In genomic region chr14:73461478-73462077, GRCh38 we compare ENCODE assay signal across 9 cellular contexts. TPM values are rescaled to one million over a fixed set of nuclear protein-coding genes. Genes with fewer than 3 reads are reported as not detected.
A peak's percentile ranks its signal among the peaks of the same experiment; 100 is the strongest.
DNase-seq lines count a peak whose midpoint lies in the region; ATAC-seq, FAIRE-seq and TF ChIP-seq lines count a peak whose summit lies in the region.
"Had no signal": no experiment of that assay in that cellular context is flagged by ENCODE, and none has a peak within 500 bp of the region (broad histone marks: within the 10 kb centered on the region; RNA-seq: fewer than 3 reads in every experiment).

No MANE protein-coding gene starts in this region.

- TF ChIP-seq CTCF in heart right ventricle (IDR thresholded peaks at IDR 0.05) (no peak), mammary epithelial cell (conservative IDR thresholded peaks at IDR 0.05 in 1 of 2, IDR thresholded peaks at IDR 0.05 in 1 of 2; ENCODE audit: extremely low read depth in 1 of 2, insufficient read depth in 1 of 2, low read depth in 1 of 2, low read length in 2 of 2) (no peak), type B pancreatic cell (conservative IDR thresholded peaks at IDR 0.05) (no peak)

- FAIRE-seq in GM12891 (lab: Jason Lieb, UNC): no peak

- no peaks in the 10 kb centered on the region for H3K27me3 Mint-ChIP-seq in type B pancreatic cell
- H3K27me3 Mint-ChIP-seq: naive B cell had no signal

- in situ Hi-C loops in mammary epithelial cell (cut with MboI; ENCODE audit: low sequenced_read_pairs in 2 of 2): no loop called here
- in situ Hi-C loops in HAP-1 (cut with MboI; ENCODE audit: low sequenced_read_pairs): loop anchor here (25.0 kb wide), 1 partner anchor 949 kb away; no protein-coding TSS in a partner anchor

- H3K4me3 Mint-ChIP-seq in type B pancreatic cell: peak overlapping the region; percentile 79

- H4K20me1 ChIP-seq in mammary epithelial cell (ENCODE audit: insufficient read depth, low read length): no peaks in the 10 kb centered on the region

- H3K4me3 ChIP-seq in heart right ventricle (peak overlapping the region in 5 of 10 donors; percentile 20 to 36 (median 23)), mammary epithelial cell (replicated peaks in 1 of 3; ENCODE audit: insufficient read depth in 1 of 3, low read depth in 2 of 3, low read length in 3 of 3) (no peak overlapping the region), mesenchymal stem cell (ENCODE audit: insufficient read depth in 1 of 2, low read depth in 1 of 2, low read length in 2 of 2) (peak overlapping the region in 1 of 2 experiments; percentile 50), HAP-1 (no peak overlapping the region)

- ATAC-seq in heart right ventricle: no peak
- ATAC-seq in Right ventricle myocardium superior (ENCODE audit: poor library complexity): no peak

- H3K4me1 ChIP-seq in heart right ventricle (peaks cover 5 to 87% (median 64%) of the 10 kb centered on the region in 9 donors), mammary epithelial cell (ENCODE audit: insufficient read depth, low read length) (peaks cover 55% of the 10 kb centered on the region), mesenchymal stem cell (ENCODE audit: control insufficient read depth, insufficient read depth, low read depth, low read length) (peaks cover 2% of the 10 kb centered on the region), HAP-1 (peaks cover 38% of the 10 kb centered on the region)

- no peaks in the 10 kb centered on the region for H3K79me1 ChIP-seq in mesenchymal stem cell (replicated peaks; ENCODE audit: low read length, poor library complexity, severe bottlenecking)

- no peak overlapping the region for H2BK12ac ChIP-seq in mesenchymal stem cell (ENCODE audit: low read length in 2 of 2)

- H4K8ac ChIP-seq in mesenchymal stem cell (ENCODE audit: low read length): no peak overlapping the region

- CTCF ChIA-PET in mammary epithelial cell (lab: Charles Lee; ENCODE audit: low non-redundant PET): no interaction called here

- peak overlapping the region; percentile 65 for H3K27ac Mint-ChIP-seq in type B pancreatic cell

- H3K18ac ChIP-seq in mesenchymal stem cell (ENCODE audit: low read depth in 1 of 2, low read length in 2 of 2): peak overlapping the region in 1 of 2 experiments; percentile 21

- H2BK15ac ChIP-seq in mesenchymal stem cell (ENCODE audit: low read depth, poor library complexity, severe bottlenecking): no peak overlapping the region

- no peak overlapping the region for H3K23ac ChIP-seq in mesenchymal stem cell (ENCODE audit: low read length in 2 of 2)

- H3K4ac ChIP-seq in mesenchymal stem cell (ENCODE audit: low read depth in 1 of 2, low read length in 2 of 2): peak overlapping the region in 1 of 2 experiments; percentile 24

- H2BK120ac ChIP-seq in mesenchymal stem cell (ENCODE audit: low read depth, low read length): no peak overlapping the region

- H3K36me3 ChIP-seq in heart right ventricle: no peaks in the 10 kb centered on the region
- no peaks in the 10 kb centered on the region for H3K36me3 ChIP-seq in mammary epithelial cell (ENCODE audit: insufficient read depth, low read length)
- no peaks in the 10 kb centered on the region for H3K36me3 ChIP-seq in mesenchymal stem cell (ENCODE audit: control insufficient read depth in 1 of 2, insufficient read depth in 2 of 2, low read depth in 1 of 2, low read length in 2 of 2)
- H3K36me3 ChIP-seq in HAP-1 (replicated peaks): no peaks in the 10 kb centered on the region

- H3K9me3 Mint-ChIP-seq in type B pancreatic cell: no peaks in the 10 kb centered on the region
- H3K9me3 Mint-ChIP-seq: naive B cell had no signal

- dilution Hi-C loops in mammary epithelial cell (cut with HindIII; ENCODE audit: low sequenced_read_pairs): loop anchor here (25.0 kb wide), 1 partner anchor 174 kb away; no protein-coding TSS in a partner anchor

- no peak overlapping the region for H2BK5ac ChIP-seq in mesenchymal stem cell (ENCODE audit: low read depth, low read length, poor library complexity, severe bottlenecking)

- no peak overlapping the region for H2AK5ac ChIP-seq in mesenchymal stem cell (ENCODE audit: low read length, severe bottlenecking)

- H3K27me3 ChIP-seq in heart right ventricle: no peaks in the 10 kb centered on the region
- no peaks in the 10 kb centered on the region for H3K27me3 ChIP-seq in mammary epithelial cell (ENCODE audit: insufficient read depth, low read length)
- H3K27me3 ChIP-seq in mesenchymal stem cell (ENCODE audit: control insufficient read depth in 1 of 2, insufficient read depth in 1 of 2, low read length in 2 of 2): no peaks in the 10 kb centered on the region
- H3K27me3 ChIP-seq in HAP-1 (ENCODE audit: low read depth): no peaks in the 10 kb centered on the region

- intact Hi-C loops in heart right ventricle (cut with DNase I): loop anchor here in 3 of 10 donors (1.0 to 10.0 kb wide), 4 partner anchors 30 to 324 kb away; partner anchors contain the start of gene PSEN1 (in 1 of the 3)
- intact Hi-C loops in Right ventricle myocardium superior (cut with DNase I): no loop called here
- intact Hi-C loops in mammary epithelial cell (cut with micrococcal nuclease): no loop called here

- no peak for TF ChIP-seq POLR2A in GM12891 (IDR thresholded peaks at IDR 0.05; ENCODE audit: low read depth, low read length)

- H3K9me3 ChIP-seq in heart right ventricle (no peaks in the 10 kb centered on the region), mammary epithelial cell (replicated peaks; ENCODE audit: insufficient read depth, low read length) (no peaks in the 10 kb centered on the region), mesenchymal stem cell (ENCODE audit: control insufficient read depth, low read length) (no peaks in the 10 kb centered on the region), HAP-1 (no peaks in the 10 kb centered on the region)

- BruUV-seq in mammary epithelial cell (replicated peaks; lab: Mats Ljungman, UMichigan): TSS peak; percentile 4

- peak overlapping the region in 9 of 10 donors; percentile 47 to 89 (median 77) for H3K27ac ChIP-seq in heart right ventricle
- no peak overlapping the region for H3K27ac ChIP-seq in mammary epithelial cell (ENCODE audit: insufficient read depth, low read depth, low read length)
- no peak overlapping the region for H3K27ac ChIP-seq in mesenchymal stem cell (ENCODE audit: low read length, poor library complexity, severe bottlenecking)

- no peak overlapping the region for H4K91ac ChIP-seq in mesenchymal stem cell (ENCODE audit: low read length)

- no peak for DNase-seq in heart right ventricle
- no peak for DNase-seq in Right ventricle myocardium superior
- no peak for DNase-seq in mammary epithelial cell
- peak; percentile 24 for DNase-seq in mesenchymal stem cell
- no peak for DNase-seq in type B pancreatic cell (ENCODE audit: extremely low spot score, unreplicated experiment)
- DNase-seq in effector CD4-positive, alpha-beta T cell: no peak
- no peak for DNase-seq in GM12891 (ENCODE audit: insufficient read length, low spot score)
- DNase-seq in HAP-1 (ENCODE audit: low spot score in 2 of 2): no peak
- DNase-seq: naive B cell had no signal

- H2AFZ ChIP-seq in mammary epithelial cell (ENCODE audit: low read depth, low read length) (peak overlapping the region; percentile 70), mesenchymal stem cell (ENCODE audit: low read depth, low read length) (no peak overlapping the region)

- H3K9ac ChIP-seq in mammary epithelial cell (ENCODE audit: insufficient read depth, low read length): no peak overlapping the region
- peak overlapping the region; percentile 86 for H3K9ac ChIP-seq in mesenchymal stem cell (ENCODE audit: low read length)

- H3K4me1 Mint-ChIP-seq in type B pancreatic cell (ENCODE audit: unreplicated experiment): peaks cover 56% of the 10 kb centered on the region

- no peaks in the 10 kb centered on the region for H3K36me3 Mint-ChIP-seq in type B pancreatic cell

- 22% methylated on average over 7 of the region's 7 CpGs for WGBS in heart right ventricle, 2 donors
- 21% methylated on average over 7 of the region's 7 CpGs for WGBS in mammary epithelial cell (ENCODE audit: low coverage, missing lambda C conversion rate)
- 75% methylated on average over 7 of the region's 7 CpGs for WGBS in mesenchymal stem cell

- no peak overlapping the region for H3K14ac ChIP-seq in mesenchymal stem cell (ENCODE audit: low read length in 2 of 2)

- peak overlapping the region; percentile 56 for H3K4me2 ChIP-seq in mammary epithelial cell (ENCODE audit: insufficient read depth, low read depth, low read length)
- no peak overlapping the region for H3K4me2 ChIP-seq in mesenchymal stem cell (ENCODE audit: low read length, poor library complexity, severe bottlenecking)

- H3K79me2 ChIP-seq in mammary epithelial cell (ENCODE audit: insufficient read depth, low read length): peaks cover 18% of the 10 kb centered on the region

TF ChIP-seq in GM12891, 5 proteins besides CTCF, POLR2A, EP300 and RAD21:
- TF ChIP-seq POU2F2 (IDR thresholded peaks at IDR 0.05; ENCODE audit: low read depth, low read length): no peak
- no peak for TF ChIP-seq POLR2AphosphoS5 (IDR thresholded peaks at IDR 0.05; ENCODE audit: low read depth, low read length)
- no peak for TF ChIP-seq TAF1 (IDR thresholded peaks at IDR 0.05; ENCODE audit: low read depth, low read length)
- no peak for TF ChIP-seq SPI1 (IDR thresholded peaks at IDR 0.05; ENCODE audit: low read depth, low read length)
- no peak for TF ChIP-seq PAX5 (IDR thresholded peaks at IDR 0.05; ENCODE audit: insufficient read depth, low read length, severe bottlenecking)

RNA-seq across cellular contexts. Expression of gene NUMB, which starts 3.2 kb away (rescaled TPM):
- total RNA-seq in heart right ventricle: 10 to 100 TPM; 27.0 to 42.6 (median 33.3) TPM
- polyA plus RNA-seq in heart right ventricle: 10 to 100 TPM; 18.9 to 32.0 TPM
- 37.2 TPM for total RNA-seq in Right ventricle myocardium superior
- 100 to 1,000 TPM in 1 of 2 donors, 10 to 100 TPM in 1; 57.2 to 104 TPM for total RNA-seq in mammary epithelial cell
- polyA plus RNA-seq in mammary epithelial cell: 89.1 TPM
- polyA minus RNA-seq in mammary epithelial cell: 125 TPM
- 98.9 TPM for polyA plus RNA-seq in mesenchymal stem cell (2013, experiment 1 of 2)
- polyA plus RNA-seq in mesenchymal stem cell (2013, experiment 2 of 2): 96.7 TPM
- 64.5 and 78.1 TPM in 2 replicates for total RNA-seq in type B pancreatic cell (ENCODE audit: low replicate concordance)
- polyA plus RNA-seq in GM12891 (2012; ENCODE audit: low read depth, missing spikeins): 25.7 TPM

RNA-seq across cellular contexts. Expression of gene RIOX1, which starts 29.2 kb away (rescaled TPM):
- total RNA-seq in heart right ventricle (1 to 10 TPM; 5.9 to 9.1 (median 7.6) TPM), Right ventricle myocardium superior (7.1 TPM), mammary epithelial cell (10 to 100 TPM; 14.8 to 26.3 TPM), type B pancreatic cell (ENCODE audit: low replicate concordance) (12.1 and 16.7 TPM in 2 replicates)
- polyA plus RNA-seq in heart right ventricle (1 to 10 TPM; 4.3 to 5.4 TPM), mammary epithelial cell (15.8 TPM)
- 12.0 TPM for polyA minus RNA-seq in mammary epithelial cell
- 6.5 TPM for polyA plus RNA-seq in mesenchymal stem cell (2013, experiment 1 of 2)
- 6.7 TPM for polyA plus RNA-seq in mesenchymal stem cell (2013, experiment 2 of 2)
- polyA plus RNA-seq in GM12891 (2012; ENCODE audit: low read depth, missing spikeins): 14.3 TPM

Comparison
In these comparisons a context has a peak if more than half of its experiments do, and no peak if none do; other contexts are left out.
1. H3K27ac ChIP-seq: peak in heart right ventricle (9 of 10); none in mammary epithelial cell (single experiment) and mesenchymal stem cell (single experiment).